In genomic region chr15:67242665-67243064, GRCh38 we compare ENCODE assay signal across 13 cellular contexts. TPM values are rescaled to one million over a fixed set of nuclear protein-coding genes. Genes with fewer than 3 reads are reported as not detected.
DNase-seq lines count a peak whose midpoint lies in the region; ATAC-seq and TF ChIP-seq lines count a peak whose summit lies in the region.
"Had no signal": no experiment of that assay in that cellular context is flagged by ENCODE, and none has a peak within 500 bp of the region (broad histone marks: within the 10 kb centered on the region; RNA-seq: fewer than 3 reads in every experiment).

No MANE protein-coding gene starts in this region.

- H3K36me3 ChIP-seq in tibial artery, result peaks cover 7 to 9% (median 8%) of the 10 kb centered on the region in 3 donors
- H3K36me3 ChIP-seq: thoracic aorta had no signal

- peaks cover 4% of the 10 kb centered on the region for H3K9me3 Mint-ChIP-seq in HFFc6
- H3K9me3 Mint-ChIP-seq in T-helper 1 cell treated with Interleukin-12 subunit alpha and Interleukin-12 subunit beta and Interleukin-4 antibody, amounts not matched to agents 30 μg/mL and 1 μg/mL, for 36 hours, result peaks cover 10% of the 10 kb centered on the region

- H3K4me3 Mint-ChIP-seq in HFFc6, result no peak overlapping the region
- H3K4me3 Mint-ChIP-seq in T-helper 1 cell treated with Interleukin-12 subunit alpha and Interleukin-12 subunit beta and Interleukin-4 antibody, amounts not matched to agents 30 μg/mL and 1 μg/mL, for 36 hours, result no peak overlapping the region

- no peaks in the 10 kb centered on the region for H3K27me3 ChIP-seq in tibial artery

- H3K4me3 ChIP-seq in fibroblast of villous mesenchyme (ENCODE audit: low read depth, low read length) (no peak overlapping the region), tibial artery (no peak overlapping the region)
- H3K4me3 ChIP-seq: thoracic aorta had no signal

- H3K4me1 Mint-ChIP-seq in HFFc6 (ENCODE audit: low read depth), result peaks cover 52% of the 10 kb centered on the region
- peaks cover 43% of the 10 kb centered on the region for H3K4me1 Mint-ChIP-seq in T-helper 1 cell treated with Interleukin-12 subunit alpha and Interleukin-12 subunit beta and Interleukin-4 antibody, amounts not matched to agents 30 μg/mL and 1 μg/mL, for 36 hours (ENCODE audit: low read depth)

- H3K27ac Mint-ChIP-seq in HFFc6, result peak overlapping the region; percentile 69
- H3K27ac Mint-ChIP-seq in T-helper 1 cell treated with Interleukin-12 subunit alpha and Interleukin-12 subunit beta and Interleukin-4 antibody, amounts not matched to agents 30 μg/mL and 1 μg/mL, for 36 hours, result peak overlapping the region; percentile 50

- intact Hi-C loops in tibial artery (cut with DNase I; ENCODE audit: low total_unique reads), result no loop called here

- no peak overlapping the region for H3K27ac ChIP-seq in tibial artery
- H3K27ac ChIP-seq: thoracic aorta, WERI-Rb-1 had no signal

- no peak for ATAC-seq in GM21825 (IDR thresholded peaks at IDR 0.05; ENCODE audit: unreplicated experiment)
- ATAC-seq: activated naive CD4-positive, alpha-beta T cell treated with anti-CD3 and anti-CD28 coated beads, Interleukin-2, amount 50 U/mL, for 72 hours had no signal

- peak; percentile 33 for DNase-seq in AG20443 (ENCODE audit: low spot score)
- no peak for DNase-seq in HFFc6
- DNase-seq in fibroblast of villous mesenchyme (ENCODE audit: low read depth), result peak; percentile 61
- DNase-seq in tibial artery, result no peak
- DNase-seq in SHP77 treated with DMSO at 0.1 percent for 48 hours (lab: John Stamatoyannopoulos, UW), result no peak
- DNase-seq in NCI-H345 (lab: John Stamatoyannopoulos, UW), result no peak
- DNase-seq: Karpas-422; NK-92 treated with Interleukin-12 subunit alpha and Interleukin-12 subunit beta, amount 100 ng/mL, for 24 hours; WERI-Rb-1 had no signal

- H3K27me3 Mint-ChIP-seq in HFFc6 (ENCODE audit: insufficient read depth), result no peaks in the 10 kb centered on the region
- H3K27me3 Mint-ChIP-seq in T-helper 1 cell treated with Interleukin-12 subunit alpha and Interleukin-12 subunit beta and Interleukin-4 antibody, amounts not matched to agents 30 μg/mL and 1 μg/mL, for 36 hours (ENCODE audit: low read depth), result no peaks in the 10 kb centered on the region

- H3K36me3 Mint-ChIP-seq in HFFc6 (ENCODE audit: low read depth), result peaks cover 29% of the 10 kb centered on the region
- peaks cover 27% of the 10 kb centered on the region for H3K36me3 Mint-ChIP-seq in T-helper 1 cell treated with Interleukin-12 subunit alpha and Interleukin-12 subunit beta and Interleukin-4 antibody, amounts not matched to agents 30 μg/mL and 1 μg/mL, for 36 hours (ENCODE audit: low read depth)

- TF ChIP-seq CTCF in HFFc6 (IDR thresholded peaks at IDR 0.05), result no peak
- TF ChIP-seq CTCF in fibroblast of villous mesenchyme (IDR thresholded peaks at IDR 0.05; ENCODE audit: insufficient read depth, low read depth, low read length), result no peak
- no peak for TF ChIP-seq CTCF in tibial artery (IDR thresholded peaks at IDR 0.05)

- no peaks in the 10 kb centered on the region for H3K9me3 ChIP-seq in tibial artery

- peaks cover 0 to 7% (median 0%) of the 10 kb centered on the region in 4 donors for H3K4me1 ChIP-seq in tibial artery

RNA-seq across cellular contexts. Expression of gene AAGAB, which starts 11.8 kb away (rescaled TPM):
- total RNA-seq in HFFc6 (2021; fragmentation: NEBNext Ultra II Directional; extraction: Animal tissue kit (Norgen Biotek cat#: 25700)), result 10 to 100 TPM; 41.0 to 45.7 (median 42.0) TPM
- 45.7 and 50.1 TPM in 2 replicates for total RNA-seq in fibroblast of villous mesenchyme

RNA-seq across cellular contexts. Expression of gene IQCH, which starts 11.9 kb away (rescaled TPM):
- 1 to 10 TPM; 1.1 to 2.2 (median 1.5) TPM for total RNA-seq in HFFc6 (2021; fragmentation: NEBNext Ultra II Directional; extraction: Animal tissue kit (Norgen Biotek cat#: 25700))
- total RNA-seq in fibroblast of villous mesenchyme, result 2.6 and 4.7 TPM in 2 replicates

Comparison
In these comparisons a context has a peak if more than half of its experiments do, and no peak if none do; other contexts are left out.
1. DNase-seq: peak in AG20443 (single experiment) and fibroblast of villous mesenchyme (single experiment); none in HFFc6 (single experiment), tibial artery (0 of 2), SHP77 treated with DMSO at 0.1 percent for 48 hours (single experiment) and NCI-H345 (single experiment).